In genomic region chr5:18771097-18771610, GRCh38 we compare ENCODE assay signal across 28 cellular contexts.
"Had no signal": no experiment of that assay in that cellular context is flagged by ENCODE, and none has a peak within 500 bp of the region (broad histone marks: within the 10 kb centered on the region; RNA-seq: fewer than 3 reads in every experiment).

No MANE protein-coding gene starts in this region.

- H3K36me3 ChIP-seq: ascending aorta, MG63, Peyer's patch, SJSA1 had no signal

- H3K27me3 ChIP-seq: ascending aorta, body of pancreas, MG63, Peyer's patch, SJSA1 had no signal

- H3K27ac ChIP-seq: ascending aorta, body of pancreas, KMS-11, Peyer's patch, SJSA1 had no signal

- H3K4me1 ChIP-seq: ascending aorta, body of pancreas, Peyer's patch, SJSA1 had no signal

- H3K9me3 ChIP-seq: ascending aorta, body of pancreas, MG63, Peyer's patch, SJSA1 had no signal

- DNase-seq: activated CD4-positive, alpha-beta T cell treated with anti-CD3 and anti-CD28 coated beads for 4 hours; activated CD8-positive, alpha-beta memory T cell treated with anti-CD3 and anti-CD28 coated beads, Interleukin-2, amount 50 U/mL, for 4 hours; activated CD8-positive, alpha-beta T cell treated with anti-CD3 and anti-CD28 coated beads for 36 hours; activated effector memory CD4-positive, alpha-beta T cell treated with Interleukin-2 at 50 U/mL for 16 hours; activated naive CD4-positive, alpha-beta T cell; activated naive CD8-positive, alpha-beta T cell treated with anti-CD3 and anti-CD28 coated beads, Interleukin-2, amount 50 U/mL, for 24 hours; amniotic stem cell; body of pancreas; MG63; MV-4-11; NCI-H1092 treated with DMSO at 0.1 percent for 48 hours; NCI-H1417 treated with DMSO at 0.1 percent for 48 hours; NCI-H1694; NCI-H2029; NCI-H2107; NCI-H2227 treated with DMSO at 0.1 percent for 48 hours; NCI-H446 treated with DMSO at 0.1 percent for 48 hours; NCI-H524 treated with DMSO at 0.1 percent for 48 hours; NCI-H748 treated with DMSO at 0.1 percent for 48 hours; OCI-M1; Peyer's patch; SHP77 had no signal

- ATAC-seq: activated CD4-positive, CD25-positive, alpha-beta regulatory T cell treated with anti-CD3 and anti-CD28 coated beads, Interleukin-2, amount 50 U/mL, for 24 hours; activated CD8-positive, alpha-beta T cell treated with anti-CD3 and anti-CD28 coated beads for 36 hours; activated naive CD4-positive, alpha-beta T cell treated with anti-CD3 and anti-CD28 coated beads, Interleukin-2, amount 50 U/mL, for 72 hours; activated naive CD8-positive, alpha-beta T cell treated with anti-CD3 and anti-CD28 coated beads, Interleukin-2, amount 50 U/mL, for 24 hours; body of pancreas; SK-N-SH treated with all-trans-retinoic acid at 6 μM for 48 hours had no signal

- H3K4me3 ChIP-seq: ascending aorta, body of pancreas, MG63, Peyer's patch, SJSA1 had no signal
